Comparison of ENCODE assay signal across 9 cellular contexts in the genomic region with DNA sequence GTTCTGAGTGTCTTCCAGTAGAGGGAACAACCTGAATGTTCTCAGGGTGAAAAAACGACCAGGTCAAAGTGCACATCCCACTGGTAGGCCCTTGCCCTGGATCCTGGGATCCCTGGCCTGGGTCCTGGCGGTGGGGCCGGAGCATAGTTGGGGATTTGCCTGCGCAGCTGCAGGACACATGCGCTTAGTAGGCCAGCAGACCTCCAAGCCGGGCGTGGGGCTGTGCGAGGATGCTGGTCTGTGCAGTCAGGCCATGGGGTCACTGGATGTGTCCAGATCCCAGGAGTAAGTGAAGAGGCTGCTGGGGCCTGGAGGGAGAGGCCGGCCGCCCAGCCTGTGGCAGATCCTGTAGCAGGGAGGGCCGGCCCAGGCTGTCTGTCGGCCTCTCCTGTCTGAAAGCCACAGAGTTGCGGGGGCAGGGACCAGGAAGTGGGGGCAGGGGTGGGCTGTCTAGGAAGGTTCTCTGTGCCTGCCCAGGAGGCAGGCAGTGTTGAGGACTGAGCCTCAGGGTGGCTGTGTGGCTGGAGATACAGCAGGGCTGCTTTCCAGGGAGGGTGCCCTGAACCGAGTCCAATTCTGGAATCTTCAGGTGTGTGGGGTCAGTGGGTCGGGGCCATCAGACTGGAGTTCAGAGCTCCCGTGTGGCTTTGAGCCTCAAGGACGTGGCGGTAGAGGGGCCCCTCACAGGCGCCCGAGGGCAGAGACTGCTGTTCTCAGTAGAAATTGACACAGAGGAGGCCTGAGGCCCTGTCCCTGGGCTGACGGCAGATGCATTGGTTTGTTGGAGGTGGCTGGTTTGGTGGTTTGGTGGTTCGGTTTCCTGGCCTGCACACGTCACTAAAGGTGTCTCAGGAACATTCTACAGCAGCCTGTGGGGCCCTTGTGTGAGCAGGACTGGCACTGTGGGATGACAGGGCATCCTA. TPM values are rescaled to one million over a fixed set of nuclear protein-coding genes. Genes with fewer than 3 reads are reported as not detected.
DNase-seq lines count a peak whose midpoint lies in the region; ATAC-seq and TF ChIP-seq lines count a peak whose summit lies in the region.
"Had no signal": no experiment of that assay in that cellular context is flagged by ENCODE, and none has a peak within 500 bp of the region (broad histone marks: within the 10 kb centered on the region; RNA-seq: fewer than 3 reads in every experiment).

No MANE protein-coding gene starts in this region.

- in situ Hi-C loops in transverse colon (cut with MboI; ENCODE audit: low pct_ligation_motif_present in 1 of 4, low pct_unique_long_range_greater_than_20kb in 1 of 4, low sequenced_read_pairs in 3 of 4) = no loop called here

- peaks cover 15 to 50% (median 39%) of the 10 kb centered on the region in 4 donors for H3K4me1 Mint-ChIP-seq in naive thymus-derived CD8-positive, alpha-beta T cell

- peaks cover 0 to 24% (median 0%) of the 10 kb centered on the region in 3 donors for H3K36me3 Mint-ChIP-seq in naive thymus-derived CD8-positive, alpha-beta T cell

- peaks cover 0 to 81% (median 0%) of the 10 kb centered on the region in 9 donors for H3K36me3 ChIP-seq in heart right ventricle
- H3K36me3 ChIP-seq in transverse colon = peaks cover 0 to 5% (median 2%) of the 10 kb centered on the region in 4 donors

- H3K27ac ChIP-seq in heart right ventricle = peak overlapping the region; percentile 80 to 91 (median 87)
- H3K27ac ChIP-seq in transverse colon = peak overlapping the region in 3 of 4 donors; percentile 6 to 36 (median 11)

- intact Hi-C loops in heart right ventricle (cut with DNase I) = loop anchor here in 2 of 10 donors (5.0 kb wide), 2 partner anchors 39 to 49 kb away; no protein-coding TSS in a partner anchor
- intact Hi-C loops in Right ventricle myocardium superior (cut with DNase I) = no loop called here
- intact Hi-C loops in transverse colon (cut with DNase I; ENCODE audit: low total_unique reads) = no loop called here

- WGBS in heart right ventricle, 2 donors = 70 to 77% methylated on average over 23 of the region's 23 CpGs
- WGBS in transverse colon (ENCODE audit: low coverage in 1 of 2), 2 donors = 83% methylated on average over 18 of the region's 23 CpGs; no CpG with 5 or more reads in 1 of the 2 donors

- peak overlapping the region; percentile 61 to 86 (median 81) for H3K4me3 Mint-ChIP-seq in naive thymus-derived CD8-positive, alpha-beta T cell

- POLR2A ChIA-PET in naive thymus-derived CD8-positive, alpha-beta T cell (lab: Charles Lee) = interaction anchor here (0.6 to 3.1 kb wide), 11 partner anchors 8 to 423 kb away, joined by 3 to 27 read pairs (median 5); partner anchors contain the start of gene NUDT16L1

- H3K4me3 ChIP-seq in heart right ventricle = no peak overlapping the region
- H3K4me3 ChIP-seq in transverse colon = no peak overlapping the region
- H3K4me3 ChIP-seq: lung had no signal

- H3K9me3 ChIP-seq in heart right ventricle (no peaks in the 10 kb centered on the region), transverse colon (no peaks in the 10 kb centered on the region)

- no peaks in the 10 kb centered on the region for H3K27me3 Mint-ChIP-seq in naive thymus-derived CD8-positive, alpha-beta T cell

- no peak for TF ChIP-seq POLR2A in transverse colon (IDR thresholded peaks at IDR 0.05)

- no peak for TF ChIP-seq EP300 in transverse colon (IDR thresholded peaks at IDR 0.05; ENCODE audit: low read depth)

- TF ChIP-seq CTCF in heart right ventricle (IDR thresholded peaks at IDR 0.05) (no peak), transverse colon (IDR thresholded peaks at IDR 0.05) (no peak)

- peak in 1 of 8 donors; percentile 1 for ATAC-seq in heart right ventricle
- ATAC-seq in Right ventricle myocardium superior (ENCODE audit: poor library complexity) = no peak
- peak; percentile 83 to 92 for ATAC-seq in naive thymus-derived CD8-positive, alpha-beta T cell
- no peak for ATAC-seq in GM18519 (IDR thresholded peaks at IDR 0.05; ENCODE audit: low FRiP score, unreplicated experiment)
- no peak for ATAC-seq in HG03460 (IDR thresholded peaks at IDR 0.05; ENCODE audit: unreplicated experiment)

- H3K9me3 Mint-ChIP-seq in naive thymus-derived CD8-positive, alpha-beta T cell = no peaks in the 10 kb centered on the region

- H3K27ac Mint-ChIP-seq in naive thymus-derived CD8-positive, alpha-beta T cell = peak overlapping the region; percentile 96 to 99 (median 98)

- H3K27me3 ChIP-seq in heart right ventricle (no peaks in the 10 kb centered on the region), transverse colon (no peaks in the 10 kb centered on the region)

- H3K4me1 ChIP-seq in heart right ventricle (peaks cover 5 to 49% (median 33%) of the 10 kb centered on the region in 9 donors), transverse colon (peaks cover 0 to 23% (median 17%) of the 10 kb centered on the region in 4 donors)

- DNase-seq in heart right ventricle (no peak), Right ventricle myocardium superior (no peak), transverse colon (peak; percentile 46), NCI-H446 treated with DMSO at 0.1 percent for 48 hours (lab: John Stamatoyannopoulos, UW) (no peak)
- peak; percentile 60 for DNase-seq in activated effector memory CD4-positive, alpha-beta T cell treated with Interleukin-2 at 50 U/mL for 16 hours
- peak; percentile 37 to 81 (median 71) for DNase-seq in naive thymus-derived CD8-positive, alpha-beta T cell

RNA-seq across cellular contexts. Expression of gene NUDT16L1, which starts 17.2 kb away (rescaled TPM):
- 10 to 100 TPM; 34.1 to 65.7 (median 49.6) TPM for total RNA-seq in heart right ventricle
- polyA plus RNA-seq in heart right ventricle = 10 to 100 TPM; 25.4 to 48.8 TPM
- 52.8 TPM for total RNA-seq in Right ventricle myocardium superior
- 10 to 100 TPM; 56.7 to 59.3 TPM for total RNA-seq in naive thymus-derived CD8-positive, alpha-beta T cell
- polyA plus RNA-seq in naive thymus-derived CD8-positive, alpha-beta T cell = 100 to 1,000 TPM in 2 of 3 donors, 10 to 100 TPM in 1; 90.0 to 131 (median 119) TPM
- 10 to 100 TPM; 32.6 to 62.7 (median 54.3) TPM for total RNA-seq in transverse colon

RNA-seq across cellular contexts. Expression of gene MGRN1, which starts 51.5 kb away (rescaled TPM):
- total RNA-seq in heart right ventricle (10 to 100 TPM; 32.2 to 73.5 (median 42.9) TPM), Right ventricle myocardium superior (27.9 TPM), transverse colon (100 to 1,000 TPM in 1 of 4 donors, 10 to 100 TPM in 3; 49.1 to 127 (median 79.5) TPM)
- polyA plus RNA-seq in heart right ventricle = 10 to 100 TPM; 19.2 to 20.3 TPM
- total RNA-seq in naive thymus-derived CD8-positive, alpha-beta T cell = 10 to 100 TPM; 66.4 to 70.5 TPM
- 1 to 10 TPM; 4.5 to 5.8 (median 5.6) TPM for polyA plus RNA-seq in naive thymus-derived CD8-positive, alpha-beta T cell

RNA-seq across cellular contexts. Expression of gene ANKS3, which starts 57.9 kb away (rescaled TPM):
- total RNA-seq in heart right ventricle (10 to 100 TPM in 1 of 10 donors, 1 to 10 TPM in 9; 5.1 to 11.4 (median 7.9) TPM), Right ventricle myocardium superior (9.1 TPM), transverse colon (10 to 100 TPM; 14.9 to 38.4 (median 25.0) TPM)
- polyA plus RNA-seq in heart right ventricle = 10 to 100 TPM; 12.4 to 33.7 TPM
- total RNA-seq in naive thymus-derived CD8-positive, alpha-beta T cell = 10 to 100 TPM; 31.5 to 37.0 TPM
- polyA plus RNA-seq in naive thymus-derived CD8-positive, alpha-beta T cell = 1 to 10 TPM; 4.3 to 9.0 (median 4.5) TPM

RNA-seq across cellular contexts. Expression of gene DNAAF8, which starts 58.2 kb away (rescaled TPM):
- total RNA-seq in heart right ventricle (1 to 10 TPM in 4 of 10 donors, under 1 TPM in 4, not detected in 2; 0.32 to 1.9 (median 1.1) TPM), Right ventricle myocardium superior (1.2 TPM), transverse colon (1 to 10 TPM in 1 of 4 donors, under 1 TPM in 2, not detected in 1; 0.55 to 2.9 (median 0.60) TPM)
- polyA plus RNA-seq in heart right ventricle = 1 to 10 TPM; 1.1 to 1.3 TPM
- total RNA-seq in naive thymus-derived CD8-positive, alpha-beta T cell = under 1 TPM; 0.26 to 0.30 TPM
- polyA plus RNA-seq in naive thymus-derived CD8-positive, alpha-beta T cell = under 1 TPM in 2 of 3 donors, not detected in 1; 0.34 to 0.48 TPM

Comparison
In these comparisons a context has a peak if more than half of its experiments do, and no peak if none do; other contexts are left out.
1. ATAC-seq: peak in naive thymus-derived CD8-positive, alpha-beta T cell (2 of 2); none in Right ventricle myocardium superior (single experiment), GM18519 (single experiment) and HG03460 (single experiment).
2. DNase-seq: peak in activated effector memory CD4-positive, alpha-beta T cell treated with Interleukin-2 at 50 U/mL for 16 hours (single experiment), naive thymus-derived CD8-positive, alpha-beta T cell (10 of 10) and transverse colon (single experiment); none in heart right ventricle (0 of 2), Right ventricle myocardium superior (single experiment) and NCI-H446 treated with DMSO at 0.1 percent for 48 hours (single experiment).